14 cellular contexts compared by ENCODE assay signal in the genomic region with DNA sequence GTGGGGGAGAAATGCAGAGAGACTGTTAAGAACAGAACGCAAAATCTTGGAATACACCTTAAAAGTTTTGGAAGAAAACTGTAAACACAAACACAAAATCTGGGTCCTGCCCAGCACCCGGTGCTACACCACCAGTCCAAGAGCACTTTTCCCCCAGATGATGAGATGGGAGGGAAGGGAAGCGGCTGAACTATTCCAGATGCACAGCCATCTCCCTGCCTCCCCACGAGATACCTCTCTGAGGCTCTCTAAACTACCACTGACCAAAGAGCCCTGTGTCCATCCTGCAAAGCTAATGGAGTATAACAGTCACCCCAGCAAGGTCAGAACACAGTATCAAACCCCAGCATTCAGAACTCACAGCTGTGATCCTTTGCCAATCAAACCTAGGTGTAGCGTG. TPM values are rescaled to one million over a fixed set of nuclear protein-coding genes. Genes with fewer than 3 reads are reported as not detected.
A peak's percentile ranks its signal among the peaks of the same experiment; 100 is the strongest.
DNase-seq lines count a peak whose midpoint lies in the region; ATAC-seq and TF ChIP-seq lines count a peak whose summit lies in the region.
"Had no signal": no experiment of that assay in that cellular context is flagged by ENCODE, and none has a peak within 500 bp of the region (broad histone marks: within the 10 kb centered on the region; RNA-seq: fewer than 3 reads in every experiment).

No MANE protein-coding gene starts in this region.

- H3K4me3 ChIP-seq in IMR-90 (ENCODE audit: insufficient read depth, low read depth, low read length) (no peak overlapping the region), endodermal cell (ENCODE audit: low read length) (no peak overlapping the region), testis (no peak overlapping the region), neuronal stem cell (ENCODE audit: low read length in 2 of 2) (no peak overlapping the region)

- no peak overlapping the region for H2BK12ac ChIP-seq in neuronal stem cell (ENCODE audit: low read length)

- peaks cover 56% of the 10 kb centered on the region for H3K4me1 Mint-ChIP-seq in endodermal cell
- H3K4me1 Mint-ChIP-seq in activated naive CD8-positive, alpha-beta T cell treated with anti-CD3 and anti-CD28 coated beads for 36 hours, result peaks cover 3% of the 10 kb centered on the region
- H3K4me1 Mint-ChIP-seq: activated naive CD4-positive, alpha-beta T cell treated with anti-CD3 and anti-CD28 coated beads, Interleukin-2, amount 50 U/mL, for 24 hours; CD8-positive, alpha-beta memory T cell had no signal

- no peak overlapping the region for H3K56ac ChIP-seq in IMR-90 (ENCODE audit: extremely low read depth, insufficient read depth, low read length)

- TF ChIP-seq POLR2A in IMR-90 (IDR thresholded peaks at IDR 0.05; ENCODE audit: low read depth, low read length) (0 out of 2 replicates have a peak, but pooled peaks have one; percentile 30), testis (IDR thresholded peaks at IDR 0.05) (no peak)

- H3K9me3 Mint-ChIP-seq in endodermal cell, result no peaks in the 10 kb centered on the region
- no peaks in the 10 kb centered on the region for H3K9me3 Mint-ChIP-seq in activated naive CD8-positive, alpha-beta T cell treated with anti-CD3 and anti-CD28 coated beads for 36 hours
- H3K9me3 Mint-ChIP-seq: activated naive CD4-positive, alpha-beta T cell treated with anti-CD3 and anti-CD28 coated beads, Interleukin-2, amount 50 U/mL, for 24 hours; CD8-positive, alpha-beta memory T cell had no signal

- H3K36me3 ChIP-seq in IMR-90 (ENCODE audit: control insufficient read depth, insufficient read depth, low read length) (peaks cover 70% of the 10 kb centered on the region), endodermal cell (ENCODE audit: control insufficient read depth, insufficient read depth, low read length) (peaks cover 58% of the 10 kb centered on the region), testis (ENCODE audit: low read depth, missing control alignments) (no peaks in the 10 kb centered on the region), neuronal stem cell (replicated peaks in 1 of 2; ENCODE audit: control insufficient read depth in 2 of 2, insufficient read depth in 2 of 2, low read length in 2 of 2) (peaks cover 10 to 87% of the 10 kb centered on the region in 2 donors)

- no peaks in the 10 kb centered on the region for H3K27me3 Mint-ChIP-seq in endodermal cell (ENCODE audit: insufficient read depth)
- peaks cover 8% of the 10 kb centered on the region for H3K27me3 Mint-ChIP-seq in activated naive CD8-positive, alpha-beta T cell treated with anti-CD3 and anti-CD28 coated beads for 36 hours

- no peak overlapping the region for H4K91ac ChIP-seq in IMR-90 (ENCODE audit: insufficient read depth, low read depth, low read length)
- no peak overlapping the region for H4K91ac ChIP-seq in neuronal stem cell (ENCODE audit: low read depth, low read length, poor library complexity)

- H2AK5ac ChIP-seq in IMR-90 (ENCODE audit: low read depth, low read length), result no peak overlapping the region
- no peak overlapping the region for H2AK5ac ChIP-seq in neuronal stem cell (ENCODE audit: low read depth, low read length)

- POLR2A ChIA-PET in IMR-90 (lab: Charles Lee; ENCODE audit: unreplicated experiment), result interaction anchor here (0.9 kb wide), 1 partner anchor 8 kb away, joined by 3 read pairs; no protein-coding TSS in a partner anchor

- H3K9me3 ChIP-seq in IMR-90 (ENCODE audit: control insufficient read depth, insufficient read depth, low read length), result no peaks in the 10 kb centered on the region
- H3K9me3 ChIP-seq in endodermal cell (ENCODE audit: control insufficient read depth, low read length), result no peaks in the 10 kb centered on the region
- H3K9me3 ChIP-seq in testis, result no peaks in the 10 kb centered on the region
- no peaks in the 10 kb centered on the region for H3K9me3 ChIP-seq in neuronal stem cell (replicated peaks in 1 of 2; ENCODE audit: control insufficient read depth in 2 of 2, insufficient read depth in 1 of 2, low read depth in 1 of 2, low read length in 2 of 2)

- TF ChIP-seq RAD21 in IMR-90 (IDR thresholded peaks at IDR 0.05; ENCODE audit: low read length), result no peak

- no peak overlapping the region for H3K27ac Mint-ChIP-seq in endodermal cell
- no peak overlapping the region for H3K27ac Mint-ChIP-seq in activated naive CD8-positive, alpha-beta T cell treated with anti-CD3 and anti-CD28 coated beads for 36 hours
- H3K27ac Mint-ChIP-seq: activated naive CD4-positive, alpha-beta T cell treated with anti-CD3 and anti-CD28 coated beads, Interleukin-2, amount 50 U/mL, for 24 hours; CD8-positive, alpha-beta memory T cell had no signal

- no peak overlapping the region for H3K18ac ChIP-seq in IMR-90 (ENCODE audit: low read depth, low read length)
- H3K18ac ChIP-seq in neuronal stem cell (ENCODE audit: low read length), result no peak overlapping the region

- H4K5ac ChIP-seq in IMR-90 (ENCODE audit: low read depth, low read length), result no peak overlapping the region

- H3K27ac ChIP-seq in IMR-90 (ENCODE audit: insufficient read depth, low read length), result peak overlapping the region; percentile 66; the same call in 1 of the 2 replicates
- H3K27ac ChIP-seq in endodermal cell (ENCODE audit: low read depth, low read length), result peak overlapping the region; percentile 6
- peak overlapping the region; percentile 88 to 93 for H3K27ac ChIP-seq in testis
- H3K27ac ChIP-seq in neuronal stem cell (replicated peaks; ENCODE audit: low read length), result no peak overlapping the region

- no peaks in the 10 kb centered on the region for H3K27me3 ChIP-seq in IMR-90 (ENCODE audit: control insufficient read depth, insufficient read depth, low read length)
- no peaks in the 10 kb centered on the region for H3K27me3 ChIP-seq in endodermal cell (ENCODE audit: control insufficient read depth, insufficient read depth, low read length, poor library complexity, severe bottlenecking)
- H3K27me3 ChIP-seq in testis, result no peaks in the 10 kb centered on the region
- no peaks in the 10 kb centered on the region for H3K27me3 ChIP-seq in neuronal stem cell (ENCODE audit: control insufficient read depth in 3 of 3, insufficient read depth in 3 of 3, low read depth in 1 of 3, low read length in 3 of 3)

- no CpG with 5 or more reads among the region's 5 CpGs for WGBS in IMR-90 (ENCODE audit: extremely low coverage in 2 of 2, insufficient read length in 1 of 2), 2 experiments
- 97 to 100% methylated on average over 1 to 5 of the region's 5 CpGs for WGBS in endodermal cell (ENCODE audit: insufficient coverage in 1 of 2, insufficient read length in 1 of 2), 2 experiments
- WGBS in testis, 2 donors, result 39 to 53% methylated on average over 5 of the region's 5 CpGs
- no CpG with 5 or more reads among the region's 5 CpGs for WGBS in neuronal stem cell (ENCODE audit: extremely low coverage in 2 of 2, insufficient read length in 2 of 2, insufficient replicate concordance in 1 of 2), 2 donors

- H2AK9ac ChIP-seq in IMR-90 (replicated peaks; ENCODE audit: low read depth, low read length, poor library complexity), result no peak overlapping the region

- H3K9ac ChIP-seq in IMR-90 (ENCODE audit: low read depth, low read length) (no peak overlapping the region; the same call in 1 of the 2 replicates), endodermal cell (ENCODE audit: extremely low read depth, low read length, poor library complexity, severe bottlenecking) (no peak overlapping the region), neuronal stem cell (ENCODE audit: low read depth, low read length, poor library complexity) (no peak overlapping the region)

- H3K79me1 ChIP-seq in IMR-90 (ENCODE audit: low read depth in 1 of 2, low read length in 2 of 2), result peaks cover 13 to 72% of the 10 kb centered on the region in 2 experiments; a peak in 3 of 4 replicates
- peaks cover 8% of the 10 kb centered on the region for H3K79me1 ChIP-seq in neuronal stem cell (ENCODE audit: low read depth, low read length)

- intact Hi-C loops in IMR-90 (cut with micrococcal nuclease) (no loop called here), testis (cut with DNase I; ENCODE audit: low total_unique reads) (no loop called here)

- H3K23ac ChIP-seq in IMR-90 (ENCODE audit: low read depth, low read length), result peak overlapping the region; percentile 75; the same call in 1 of the 2 replicates
- H3K23ac ChIP-seq in neuronal stem cell (ENCODE audit: low read depth, low read length, poor library complexity), result no peak overlapping the region

- peaks cover 63% of the 10 kb centered on the region for H3K4me1 ChIP-seq in IMR-90 (ENCODE audit: control insufficient read depth, insufficient read depth, low read length)
- peaks cover 38% of the 10 kb centered on the region for H3K4me1 ChIP-seq in endodermal cell (ENCODE audit: control insufficient read depth, insufficient read depth, low read length)
- peaks cover 86% of the 10 kb centered on the region for H3K4me1 ChIP-seq in testis
- peaks cover 35 to 36% of the 10 kb centered on the region in 2 donors for H3K4me1 ChIP-seq in neuronal stem cell (ENCODE audit: control insufficient read depth in 2 of 2, insufficient read depth in 1 of 2, low read depth in 1 of 2, low read length in 2 of 2)

- H3K9me1 ChIP-seq in IMR-90 (ENCODE audit: insufficient read depth, low read length), result peaks cover 45% of the 10 kb centered on the region

- in situ Hi-C loops in IMR-90 (cut with MboI; ENCODE audit: low sequenced_read_pairs), result no loop called here

- no peak overlapping the region for H2AFZ ChIP-seq in IMR-90 (replicated peaks; ENCODE audit: low read length, poor library complexity)
- H2AFZ ChIP-seq in neuronal stem cell (ENCODE audit: low read length), result no peak overlapping the region

- BruUV-seq in IMR-90 (replicated peaks; lab: Mats Ljungman, UMichigan), result no TSS peak

- peaks cover 100% of the 10 kb centered on the region for H4K20me1 ChIP-seq in IMR-90 (ENCODE audit: insufficient read depth, low read length)

- dilution Hi-C loops in IMR-90 (cut with HindIII; ENCODE audit: low sequenced_read_pairs, unreplicated experiment), result no loop called here

- H3K36me3 Mint-ChIP-seq in endodermal cell (ENCODE audit: low read depth), result peaks cover 25% of the 10 kb centered on the region
- H3K36me3 Mint-ChIP-seq in activated naive CD8-positive, alpha-beta T cell treated with anti-CD3 and anti-CD28 coated beads for 36 hours, result no peaks in the 10 kb centered on the region
- H3K36me3 Mint-ChIP-seq: activated naive CD4-positive, alpha-beta T cell treated with anti-CD3 and anti-CD28 coated beads, Interleukin-2, amount 50 U/mL, for 24 hours; CD8-positive, alpha-beta memory T cell had no signal

- CTCF ChIA-PET in IMR-90 (lab: Yijun Ruan, JAX), result interaction anchor here (3.7 kb wide), 1 partner anchor 62 kb away, joined by 13 read pairs; no protein-coding TSS in a partner anchor

- H3K4me3 Mint-ChIP-seq in endodermal cell, result no peak overlapping the region
- no peak overlapping the region for H3K4me3 Mint-ChIP-seq in activated naive CD8-positive, alpha-beta T cell treated with anti-CD3 and anti-CD28 coated beads for 36 hours
- H3K4me3 Mint-ChIP-seq: activated naive CD4-positive, alpha-beta T cell treated with anti-CD3 and anti-CD28 coated beads, Interleukin-2, amount 50 U/mL, for 24 hours; CD8-positive, alpha-beta memory T cell had no signal

- no peak overlapping the region for H4K8ac ChIP-seq in IMR-90 (ENCODE audit: low read depth in 2 of 2, low read length in 2 of 2)
- no peak overlapping the region for H4K8ac ChIP-seq in neuronal stem cell (ENCODE audit: low read depth, low read length)

- H2BK20ac ChIP-seq in IMR-90 (ENCODE audit: low read depth, low read length), result no peak overlapping the region

- H2BK15ac ChIP-seq in IMR-90 (ENCODE audit: low read depth, low read length), result no peak overlapping the region
- no peak overlapping the region for H2BK15ac ChIP-seq in neuronal stem cell (ENCODE audit: low read length)

- ATAC-seq in IMR-90 (ENCODE audit: low read depth) (no peak), HG03442 (IDR thresholded peaks at IDR 0.05; ENCODE audit: unreplicated experiment) (no peak)

- H2BK120ac ChIP-seq in IMR-90 (ENCODE audit: low read depth, low read length), result no peak overlapping the region
- no peak overlapping the region for H2BK120ac ChIP-seq in neuronal stem cell (ENCODE audit: low read depth, low read length)

- H3K14ac ChIP-seq in IMR-90 (replicated peaks; ENCODE audit: low read depth, low read length), result peak overlapping the region; percentile 39; the same call in 1 of the 2 replicates
- H3K14ac ChIP-seq in neuronal stem cell (ENCODE audit: low read length), result no peak overlapping the region

- TF ChIP-seq CTCF in IMR-90 (conservative IDR thresholded peaks at IDR 0.05; ENCODE audit: low read depth, low read length) (no peak), endodermal cell (conservative IDR thresholded peaks at IDR 0.05) (no peak), testis (IDR thresholded peaks at IDR 0.05) (no peak)

- peak; percentile 4 for DNase-seq in IMR-90
- no peak for DNase-seq in endodermal cell
- peak; percentile 31 for DNase-seq in myocyte (ENCODE audit: low read depth)
- no peak for DNase-seq in testis
- no peak for DNase-seq in hepatic stellate cell (ENCODE audit: low spot score)
- DNase-seq in neuronal stem cell (ENCODE audit: low spot score), result no peak
- DNase-seq in activated naive CD8-positive, alpha-beta T cell treated with anti-CD3 and anti-CD28 coated beads for 36 hours, result no peak
- DNase-seq: CD8-positive, alpha-beta memory T cell; midbrain; NCI-H226; stimulated activated CD4-positive, alpha-beta T cell treated with anti-CD3 and anti-CD28 coated beads, Interleukin-12 subunit alpha, Interleukin-12 subunit beta, amount 100 ng/mL, for 4 hours; T-helper 9 cell had no signal

- peak overlapping the region; percentile 87 for H3K4me2 ChIP-seq in IMR-90 (ENCODE audit: low read depth, low read length)
- no peak overlapping the region for H3K4me2 ChIP-seq in neuronal stem cell (ENCODE audit: insufficient read depth, low read length, poor library complexity, severe bottlenecking)

- peak overlapping the region; percentile 44 for H2BK5ac ChIP-seq in IMR-90 (ENCODE audit: low read depth, low read length, poor library complexity, severe bottlenecking)
- no peak overlapping the region for H2BK5ac ChIP-seq in neuronal stem cell (ENCODE audit: low read length)

- H3K4ac ChIP-seq in IMR-90 (ENCODE audit: low read depth, low read length), result 0 out of 2 replicates have a peak overlapping the region, but pooled peaks have one; percentile 4
- no peak overlapping the region for H3K4ac ChIP-seq in neuronal stem cell (ENCODE audit: low read length)

RNA-seq across cellular contexts. Expression of gene SPARC, which starts 8.0 kb away (rescaled TPM):
- 1,186 and 1,450 TPM in 2 replicates for total RNA-seq in IMR-90 (2012; rRNA removed)
- polyA plus RNA-seq in IMR-90 (2012; rRNA removed), result 4,692 and 5,281 TPM in 2 replicates
- 1,755 and 1,772 TPM in 2 replicates for polyA plus RNA-seq in IMR-90 (2012; cell fraction: cytosol; rRNA removed)
- polyA plus RNA-seq in IMR-90 (2012; cell fraction: nucleus; rRNA removed; ENCODE audit: low replicate concordance), result 949 and 1,641 TPM in 2 replicates
- 100 to 1,000 TPM; 523 to 643 TPM for total RNA-seq in endodermal cell
- polyA plus RNA-seq in endodermal cell (2013, experiment 1 of 2), result 610 TPM
- polyA plus RNA-seq in endodermal cell (2013, experiment 2 of 2), result 610 TPM
- 4,412 and 4,598 TPM in 2 replicates for total RNA-seq in myocyte
- 20,698 TPM for polyA plus RNA-seq in myocyte (2012)
- total RNA-seq in testis, result 1,000 to 10,000 TPM; 1,884 to 2,585 TPM
- polyA plus RNA-seq in testis (ENCODE audit: insufficient read depth, low read depth, low replicate concordance), result 3,080 TPM
- polyA plus RNA-seq in neuronal stem cell (2013, experiment 1 of 2), result 393 TPM
- polyA plus RNA-seq in neuronal stem cell (2013, experiment 2 of 2), result 374 TPM
- under 1 TPM; 0.62 to 0.66 TPM for total RNA-seq in activated naive CD8-positive, alpha-beta T cell treated with anti-CD3 and anti-CD28 coated beads for 36 hours
- polyA plus RNA-seq: CD8-positive, alpha-beta memory T cell had no signal

Comparison
In these comparisons a context has a peak if more than half of its experiments do, and no peak if none do; other contexts are left out.
1. DNase-seq: peak in IMR-90 (single experiment) and myocyte (single experiment); none in endodermal cell (single experiment), testis (single experiment), hepatic stellate cell (single experiment), neuronal stem cell (single experiment) and activated naive CD8-positive, alpha-beta T cell treated with anti-CD3 and anti-CD28 coated beads for 36 hours (single experiment).
2. RNA of gene SPARC, which starts 8.0 kb away (total RNA-seq): 4,412 to 4,598 TPM in myocyte, 1,884 to 2,585 TPM in testis, 1,186 to 1,450 TPM in IMR-90 and 523 to 643 TPM in endodermal cell; 0.62 to 0.66 TPM in activated naive CD8-positive, alpha-beta T cell treated with anti-CD3 and anti-CD28 coated beads for 36 hours; every median in the first group is over 100 times any median in the second.